In genomic region chr5:141618030-141618803, GRCh38 we compare ENCODE assay signal across 8 cellular contexts. TPM values are rescaled to one million over a fixed set of nuclear protein-coding genes. Genes with fewer than 3 reads are reported as not detected.
DNase-seq lines count a peak whose midpoint lies in the region; ATAC-seq and TF ChIP-seq lines count a peak whose summit lies in the region.

No MANE protein-coding gene starts in this region.

- no peaks in the 10 kb centered on the region for H3K9me3 Mint-ChIP-seq in WTC11

- TF ChIP-seq POLR2A in lower leg skin (IDR thresholded peaks at IDR 0.05), result no peak

- ATAC-seq in HG02588 (IDR thresholded peaks at IDR 0.05; ENCODE audit: unreplicated experiment) (peak; percentile 27), WTC11 (peak; percentile 18)

- peaks cover 41% of the 10 kb centered on the region for H3K4me1 Mint-ChIP-seq in WTC11

- CTCF ChIA-PET in WTC11 (lab: Charles Lee), result interaction anchor here (0.5 to 2.7 kb wide), 55 partner anchors 9 to 886 kb away, joined by 3 to 141 read pairs (median 6); partner anchors contain the start of genes DELE1, FCHSD1, HDAC3 and PCDHGA10

- peaks cover 13% of the 10 kb centered on the region for H3K36me3 Mint-ChIP-seq in WTC11

- peak overlapping the region; percentile 82 for H3K4me3 ChIP-seq in lower leg skin (ENCODE audit: low read depth, poor library complexity, severe bottlenecking)

- DNase-seq in NCI-H1417 (lab: John Stamatoyannopoulos, UW), result peak; percentile 39 to 75 (median 74)
- no peak for DNase-seq in NCI-H1417 treated with DMSO at 0.1 percent for 48 hours (lab: John Stamatoyannopoulos, UW)
- DNase-seq in MV-4-11 (lab: John Stamatoyannopoulos, UW), result peak; percentile 22
- DNase-seq in WTC11 (ENCODE audit: low spot score), result peak; percentile 59
- DNase-seq in lower leg skin (ENCODE audit: low spot score in 2 of 2), result peak; percentile 52 to 90
- peak; percentile 36 to 39 for DNase-seq in stimulated activated CD8-positive, alpha-beta memory T cell treated with anti-CD3 and anti-CD28 coated beads, Interleukin-7, amount 100 ng/mL, for 4 hours (ENCODE audit: low read depth in 2 of 2)

- H3K27me3 Mint-ChIP-seq in WTC11 (ENCODE audit: low read depth), result no peaks in the 10 kb centered on the region; the same call in 1 of the 2 replicates

- H3K27ac Mint-ChIP-seq in WTC11, result peak overlapping the region; percentile 97

- 1% methylated on average over 31 to 36 of the region's 36 CpGs for WGBS in lower leg skin, 2 donors

- H3K4me3 Mint-ChIP-seq in WTC11, result peak overlapping the region; percentile 95

- H3K27ac ChIP-seq in cingulate gyrus (ENCODE audit: low read depth, low read length), result peak overlapping the region; percentile 54

- intact Hi-C loops in lower leg skin (cut with DNase I; ENCODE audit: low total_unique reads), result no loop called here

- TF ChIP-seq CTCF in WTC11 (IDR thresholded peaks at IDR 0.05) (no peak), lower leg skin (IDR thresholded peaks at IDR 0.05) (no peak)

- POLR2A ChIA-PET in WTC11 (lab: Charles Lee), result interaction anchor here (0.6 to 3.1 kb wide), 9 partner anchors 14 to 1964 kb away, joined by 3 to 36 read pairs (median 3); partner anchors contain the start of genes FCHSD1, HDAC3 and RELL2

TF ChIP-seq in WTC11, 78 proteins besides CTCF, POLR2A, EP300 and RAD21:
- 0 out of 2 replicates have a peak, but pooled peaks have one; percentile 13 for TF ChIP-seq ATF6 (CRISPR knock-in tag; IDR thresholded peaks at IDR 0.05)
- no peak for TF ChIP-seq NFYB (CRISPR knock-in tag; conservative IDR thresholded peaks at IDR 0.05; ENCODE audit: low read depth)
- TF ChIP-seq ZNF121 (CRISPR knock-in tag; IDR thresholded peaks at IDR 0.05), result no peak
- TF ChIP-seq ZNF423 (CRISPR knock-in tag; IDR thresholded peaks at IDR 0.05), result peak; percentile 38
- TF ChIP-seq, protein P1, sequence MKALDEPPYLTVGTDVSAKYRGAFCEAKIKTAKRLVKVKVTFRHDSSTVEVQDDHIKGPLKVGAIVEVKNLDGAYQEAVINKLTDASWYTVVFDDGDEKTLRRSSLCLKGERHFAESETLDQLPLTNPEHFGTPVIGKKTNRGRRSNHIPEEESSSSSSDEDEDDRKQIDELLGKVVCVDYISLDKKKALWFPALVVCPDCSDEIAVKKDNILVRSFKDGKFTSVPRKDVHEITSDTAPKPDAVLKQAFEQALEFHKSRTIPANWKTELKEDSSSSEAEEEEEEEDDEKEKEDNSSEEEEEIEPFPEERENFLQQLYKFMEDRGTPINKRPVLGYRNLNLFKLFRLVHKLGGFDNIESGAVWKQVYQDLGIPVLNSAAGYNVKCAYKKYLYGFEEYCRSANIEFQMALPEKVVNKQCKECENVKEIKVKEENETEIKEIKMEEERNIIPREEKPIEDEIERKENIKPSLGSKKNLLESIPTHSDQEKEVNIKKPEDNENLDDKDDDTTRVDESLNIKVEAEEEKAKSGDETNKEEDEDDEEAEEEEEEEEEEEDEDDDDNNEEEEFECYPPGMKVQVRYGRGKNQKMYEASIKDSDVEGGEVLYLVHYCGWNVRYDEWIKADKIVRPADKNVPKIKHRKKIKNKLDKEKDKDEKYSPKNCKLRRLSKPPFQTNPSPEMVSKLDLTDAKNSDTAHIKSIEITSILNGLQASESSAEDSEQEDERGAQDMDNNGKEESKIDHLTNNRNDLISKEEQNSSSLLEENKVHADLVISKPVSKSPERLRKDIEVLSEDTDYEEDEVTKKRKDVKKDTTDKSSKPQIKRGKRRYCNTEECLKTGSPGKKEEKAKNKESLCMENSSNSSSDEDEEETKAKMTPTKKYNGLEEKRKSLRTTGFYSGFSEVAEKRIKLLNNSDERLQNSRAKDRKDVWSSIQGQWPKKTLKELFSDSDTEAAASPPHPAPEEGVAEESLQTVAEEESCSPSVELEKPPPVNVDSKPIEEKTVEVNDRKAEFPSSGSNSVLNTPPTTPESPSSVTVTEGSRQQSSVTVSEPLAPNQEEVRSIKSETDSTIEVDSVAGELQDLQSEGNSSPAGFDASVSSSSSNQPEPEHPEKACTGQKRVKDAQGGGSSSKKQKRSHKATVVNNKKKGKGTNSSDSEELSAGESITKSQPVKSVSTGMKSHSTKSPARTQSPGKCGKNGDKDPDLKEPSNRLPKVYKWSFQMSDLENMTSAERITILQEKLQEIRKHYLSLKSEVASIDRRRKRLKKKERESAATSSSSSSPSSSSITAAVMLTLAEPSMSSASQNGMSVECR (CRISPR knock-in tag; IDR thresholded peaks at IDR 0.05; ENCODE audit: borderline replicate concordance), result peak; percentile 9; the same call in 1 of the 2 replicates
- peak; percentile 48; the same call in 1 of the 2 replicates for TF ChIP-seq SP1 (CRISPR knock-in tag; conservative IDR thresholded peaks at IDR 0.05)
- TF ChIP-seq NFE2L1 (CRISPR knock-in tag; IDR thresholded peaks at IDR 0.05), result peak; percentile 39; the same call in 1 of the 2 replicates
- no peak for TF ChIP-seq ZNF317 (CRISPR knock-in tag; IDR thresholded peaks at IDR 0.05; ENCODE audit: borderline replicate concordance, low read depth)

RNA-seq across cellular contexts. Expression of gene DIAPH1, which starts 0.6 kb away (rescaled TPM):
- total RNA-seq in WTC11 (2021), result 90.9 to 109 TPM (median 96.0 TPM) in 3 replicates
- 100 to 1,000 TPM in 1 of 4 donors, 10 to 100 TPM in 3; 64.9 to 101 (median 88.7) TPM for total RNA-seq in lower leg skin

RNA-seq across cellular contexts. Expression of gene HDAC3, which starts 18.4 kb away (rescaled TPM):
- total RNA-seq in WTC11 (2021), result 84.7 to 96.2 TPM (median 94.5 TPM) in 3 replicates
- 10 to 100 TPM; 49.4 to 66.4 (median 52.7) TPM for total RNA-seq in lower leg skin

RNA-seq across cellular contexts. Expression of gene RELL2, which starts 18.6 kb away (rescaled TPM):
- total RNA-seq in WTC11 (2021) (19.3 to 23.8 TPM (median 21.4 TPM) in 3 replicates), lower leg skin (10 to 100 TPM in 2 of 4 donors, 1 to 10 TPM in 2; 5.9 to 11.4 (median 9.0) TPM)

RNA-seq across cellular contexts. Expression of gene FCHSD1, which starts 33.0 kb away (rescaled TPM):
- 43.6 to 50.3 TPM (median 44.8 TPM) in 3 replicates for total RNA-seq in WTC11 (2021)
- 100 to 1,000 TPM in 2 of 4 donors, 10 to 100 TPM in 2; 72.1 to 136 (median 101) TPM for total RNA-seq in lower leg skin
